15 cellular contexts compared by ENCODE assay signal in the genomic region with DNA sequence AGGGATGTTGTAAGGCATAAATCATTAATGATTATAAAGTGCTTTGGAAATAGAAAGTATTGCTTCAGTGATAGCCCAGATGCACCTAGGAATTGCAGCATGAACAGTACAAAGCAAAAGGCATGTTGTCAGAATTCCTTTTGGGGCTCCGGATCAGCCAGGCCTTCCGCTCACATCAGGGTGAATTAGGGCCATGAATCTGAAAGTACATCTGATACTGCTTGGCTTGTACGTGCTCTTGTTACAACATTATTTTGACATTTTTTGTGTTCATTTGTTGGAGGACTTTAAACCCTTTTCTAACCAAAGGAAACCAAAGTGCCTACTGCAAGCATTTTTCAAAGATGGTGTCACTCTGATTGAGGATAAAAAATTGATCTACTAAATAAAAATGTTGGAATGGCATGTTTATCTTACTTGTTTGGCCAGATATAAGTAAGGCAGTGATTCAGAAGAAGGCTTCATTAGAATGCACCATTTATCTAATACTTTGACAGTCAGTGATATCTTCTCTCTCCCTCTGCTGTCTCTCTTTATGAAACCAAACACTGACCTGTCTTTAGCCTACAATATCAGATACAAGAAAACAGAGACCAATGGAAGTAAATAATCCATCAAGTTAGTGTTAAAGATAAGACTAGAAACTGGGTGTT.
"Had no signal": no experiment of that assay in that cellular context is flagged by ENCODE, and none has a peak within 500 bp of the region (broad histone marks: within the 10 kb centered on the region; RNA-seq: fewer than 3 reads in every experiment).

No MANE protein-coding gene starts in this region.

- H3K27me3 ChIP-seq: esophagus muscularis mucosa, heart right ventricle had no signal

- H3K4me1 Mint-ChIP-seq: activated naive CD4-positive, alpha-beta T cell treated with anti-CD3 and anti-CD28 coated beads, Interleukin-2, amount 50 U/mL, for 24 hours had no signal

- H3K4me3 ChIP-seq: esophagus muscularis mucosa, heart right ventricle, lower lobe of right lung, prostate gland had no signal

- H3K9me3 ChIP-seq: esophagus muscularis mucosa, heart right ventricle, lower lobe of right lung, prostate gland had no signal

- FAIRE-seq: endometrium, urothelium cell line had no signal

- H3K27ac ChIP-seq: esophagus muscularis mucosa, heart right ventricle, lower lobe of right lung, prostate gland had no signal

- H3K4me1 ChIP-seq: heart right ventricle, lower lobe of right lung, prostate gland had no signal

- H3K27ac Mint-ChIP-seq: activated naive CD4-positive, alpha-beta T cell treated with anti-CD3 and anti-CD28 coated beads, Interleukin-2, amount 50 U/mL, for 24 hours; naive thymus-derived CD4-positive, alpha-beta T cell; T-helper 2 cell treated with Interferon-gamma antibody and Interleukin-4, amounts not matched to agents 5 μg/mL and 100 μg/mL, for 36 hours had no signal

- H3K27me3 Mint-ChIP-seq: activated naive CD4-positive, alpha-beta T cell treated with anti-CD3 and anti-CD28 coated beads, Interleukin-2, amount 50 U/mL, for 24 hours; naive thymus-derived CD4-positive, alpha-beta T cell had no signal

- H3K36me3 ChIP-seq: esophagus muscularis mucosa, heart right ventricle, lower lobe of right lung, prostate gland had no signal

- H3K4me3 Mint-ChIP-seq: activated naive CD4-positive, alpha-beta T cell treated with anti-CD3 and anti-CD28 coated beads, Interleukin-2, amount 50 U/mL, for 24 hours; naive thymus-derived CD4-positive, alpha-beta T cell; T-helper 2 cell treated with Interferon-gamma antibody and Interleukin-4, amounts not matched to agents 5 μg/mL and 100 μg/mL, for 36 hours had no signal

- H3K36me3 Mint-ChIP-seq: activated naive CD4-positive, alpha-beta T cell treated with anti-CD3 and anti-CD28 coated beads, Interleukin-2, amount 50 U/mL, for 24 hours; naive thymus-derived CD4-positive, alpha-beta T cell had no signal

- ATAC-seq: activated CD4-positive, CD25-positive, alpha-beta regulatory T cell treated with anti-CD3 and anti-CD28 coated beads, Interleukin-2, amount 50 U/mL, for 24 hours; heart right ventricle; lower lobe of right lung; naive thymus-derived CD4-positive, alpha-beta T cell had no signal

- DNase-seq: activated effector memory CD4-positive, alpha-beta T cell treated with Interleukin-2 at 50 U/mL for 16 hours; activated T-cell treated with anti-CD3 and anti-CD28 coated beads, Interleukin-2, amount 50 U/mL, for 1 hour; amygdala; cerebellar nuclear complex; foreskin melanocyte; heart right ventricle; lower lobe of right lung; naive thymus-derived CD4-positive, alpha-beta T cell had no signal
